10 cellular contexts compared by ENCODE assay signal in genomic region chr10:96789571-96790108, GRCh38. TPM values are rescaled to one million over a fixed set of nuclear protein-coding genes. Genes with fewer than 3 reads are reported as not detected.
DNase-seq lines count a peak whose midpoint lies in the region; ATAC-seq and TF ChIP-seq lines count a peak whose summit lies in the region.
"Had no signal": no experiment of that assay in that cellular context is flagged by ENCODE, and none has a peak within 500 bp of the region (broad histone marks: within the 10 kb centered on the region; RNA-seq: fewer than 3 reads in every experiment).

No MANE protein-coding gene starts in this region.

- H3K27me3 Mint-ChIP-seq in effector memory CD8-positive, alpha-beta T cell, result peaks cover 17 to 32% of the 10 kb centered on the region in 2 donors
- H3K27me3 Mint-ChIP-seq in activated T-cell treated with anti-CD3 and anti-CD28 coated beads, Interleukin-2, amount 50 U/mL, for 72 hours (ENCODE audit: low read depth), result peaks cover 50% of the 10 kb centered on the region

- H3K9me3 Mint-ChIP-seq in effector memory CD8-positive, alpha-beta T cell, result no peaks in the 10 kb centered on the region
- no peaks in the 10 kb centered on the region for H3K9me3 Mint-ChIP-seq in activated T-cell treated with anti-CD3 and anti-CD28 coated beads, Interleukin-2, amount 50 U/mL, for 72 hours

- no peaks in the 10 kb centered on the region for H3K36me3 Mint-ChIP-seq in effector memory CD8-positive, alpha-beta T cell (ENCODE audit: insufficient read depth)
- no peaks in the 10 kb centered on the region for H3K36me3 Mint-ChIP-seq in activated T-cell treated with anti-CD3 and anti-CD28 coated beads, Interleukin-2, amount 50 U/mL, for 72 hours (ENCODE audit: insufficient read depth in 2 of 2)

- no peak for TF ChIP-seq EP300 in suprapubic skin (IDR thresholded peaks at IDR 0.05)

- ATAC-seq in GM21360 (IDR thresholded peaks at IDR 0.05; ENCODE audit: unreplicated experiment), result peak; percentile 97
- ATAC-seq in effector memory CD8-positive, alpha-beta T cell (replicated peaks), result peak; percentile 40
- no peak for ATAC-seq in activated T-cell treated with anti-CD3 and anti-CD28 coated beads, Interleukin-2, amount 50 U/mL, for 72 hours (replicated peaks in 1 of 2)

- H3K27ac ChIP-seq in HL-60 (replicated peaks), result no peak overlapping the region
- H3K27ac ChIP-seq in suprapubic skin, result no peak overlapping the region
- H3K27ac ChIP-seq: thoracic aorta had no signal

- DNase-seq in GF-D8 (lab: John Stamatoyannopoulos, UW), result peak; percentile 47
- peak in 1 of 2 experiments; percentile 44 for DNase-seq in HL-60 (ENCODE audit: low read depth in 1 of 2, low spot score in 1 of 2)
- DNase-seq in effector memory CD8-positive, alpha-beta T cell, result no peak
- no peak for DNase-seq in activated T-cell treated with anti-CD3 and anti-CD28 coated beads, Interleukin-2, amount 50 U/mL, for 72 hours
- DNase-seq in suprapubic skin (ENCODE audit: low spot score in 2 of 2), result no peak
- DNase-seq in HK-2 (ENCODE audit: unreplicated experiment), result no peak
- DNase-seq in activated effector memory CD4-positive, alpha-beta T cell treated with Interleukin-2 at 50 U/mL for 16 hours, result no peak
- DNase-seq: NCI-H187 treated with DMSO at 0.1 percent for 48 hours had no signal

- no peaks in the 10 kb centered on the region for H3K36me3 ChIP-seq in suprapubic skin
- H3K36me3 ChIP-seq: thoracic aorta had no signal

- 73% methylated on average over 4 of the region's 4 CpGs for WGBS in suprapubic skin

- no peaks in the 10 kb centered on the region for H3K4me1 ChIP-seq in suprapubic skin

- peaks cover 0 to 3% of the 10 kb centered on the region in 2 donors for H3K4me1 Mint-ChIP-seq in effector memory CD8-positive, alpha-beta T cell (ENCODE audit: low read depth in 2 of 2)
- H3K4me1 Mint-ChIP-seq in activated T-cell treated with anti-CD3 and anti-CD28 coated beads, Interleukin-2, amount 50 U/mL, for 72 hours (ENCODE audit: low read depth), result no peaks in the 10 kb centered on the region

- no peaks in the 10 kb centered on the region for H3K9me3 ChIP-seq in suprapubic skin
- H3K9me3 ChIP-seq: thoracic aorta had no signal

- TF ChIP-seq CTCF in HL-60 (IDR thresholded peaks at IDR 0.05; ENCODE audit: insufficient read depth, low read length) (peak; percentile 2), suprapubic skin (IDR thresholded peaks at IDR 0.05) (no peak)

- H3K27ac Mint-ChIP-seq in effector memory CD8-positive, alpha-beta T cell, result no peak overlapping the region
- H3K27ac Mint-ChIP-seq in activated T-cell treated with anti-CD3 and anti-CD28 coated beads, Interleukin-2, amount 50 U/mL, for 72 hours, result no peak overlapping the region

- no peaks in the 10 kb centered on the region for H3K27me3 ChIP-seq in HL-60 (ENCODE audit: insufficient read depth, poor library complexity, severe bottlenecking)
- H3K27me3 ChIP-seq in suprapubic skin, result no peaks in the 10 kb centered on the region

- TF ChIP-seq POLR2A in suprapubic skin (IDR thresholded peaks at IDR 0.05), result no peak

- no peak overlapping the region for H3K4me3 Mint-ChIP-seq in effector memory CD8-positive, alpha-beta T cell
- no peak overlapping the region for H3K4me3 Mint-ChIP-seq in activated T-cell treated with anti-CD3 and anti-CD28 coated beads, Interleukin-2, amount 50 U/mL, for 72 hours

- H3K4me3 ChIP-seq in HL-60 (replicated peaks; ENCODE audit: insufficient read depth, low read length) (no peak overlapping the region), suprapubic skin (no peak overlapping the region)
- H3K4me3 ChIP-seq: thoracic aorta had no signal

RNA-seq across cellular contexts. Expression of gene LCOR, which starts 42.5 kb away (rescaled TPM):
- 10 to 100 TPM; 24.0 to 33.3 TPM for total RNA-seq in activated T-cell treated with anti-CD3 and anti-CD28 coated beads, Interleukin-2, amount 50 U/mL, for 72 hours
- total RNA-seq in suprapubic skin, result 10 to 100 TPM; 13.0 to 36.8 (median 17.1) TPM

Comparison
In these comparisons a context has a peak if more than half of its experiments do, and no peak if none do; other contexts are left out.
1. ATAC-seq: peak in GM21360 (single experiment) and effector memory CD8-positive, alpha-beta T cell (single experiment); none in activated T-cell treated with anti-CD3 and anti-CD28 coated beads, Interleukin-2, amount 50 U/mL, for 72 hours (0 of 2).